Comparison of ENCODE assay signal across 1 cellular context in the genomic region with DNA sequence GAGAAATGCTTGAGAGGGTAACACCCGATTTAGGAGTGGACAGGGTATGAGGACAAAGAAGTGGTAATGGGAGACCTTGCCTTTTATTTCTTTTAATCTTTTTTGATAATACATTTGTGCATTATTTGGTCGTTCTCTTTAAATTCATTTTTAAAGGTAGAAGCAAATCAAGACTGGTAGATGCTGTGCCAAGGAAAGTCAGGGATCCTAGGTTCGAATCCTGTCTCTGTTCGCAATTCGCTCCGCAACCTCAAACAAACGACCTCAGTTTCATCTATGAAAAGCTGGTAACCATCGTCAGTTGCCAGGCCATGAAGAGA.
TF ChIP-seq lines count a peak whose summit lies in the region.

No MANE protein-coding gene starts in this region.

TF ChIP-seq in GM23338, 12 proteins besides CTCF, POLR2A, EP300 and RAD21 (continued from another document):
- TF ChIP-seq, protein P1, sequence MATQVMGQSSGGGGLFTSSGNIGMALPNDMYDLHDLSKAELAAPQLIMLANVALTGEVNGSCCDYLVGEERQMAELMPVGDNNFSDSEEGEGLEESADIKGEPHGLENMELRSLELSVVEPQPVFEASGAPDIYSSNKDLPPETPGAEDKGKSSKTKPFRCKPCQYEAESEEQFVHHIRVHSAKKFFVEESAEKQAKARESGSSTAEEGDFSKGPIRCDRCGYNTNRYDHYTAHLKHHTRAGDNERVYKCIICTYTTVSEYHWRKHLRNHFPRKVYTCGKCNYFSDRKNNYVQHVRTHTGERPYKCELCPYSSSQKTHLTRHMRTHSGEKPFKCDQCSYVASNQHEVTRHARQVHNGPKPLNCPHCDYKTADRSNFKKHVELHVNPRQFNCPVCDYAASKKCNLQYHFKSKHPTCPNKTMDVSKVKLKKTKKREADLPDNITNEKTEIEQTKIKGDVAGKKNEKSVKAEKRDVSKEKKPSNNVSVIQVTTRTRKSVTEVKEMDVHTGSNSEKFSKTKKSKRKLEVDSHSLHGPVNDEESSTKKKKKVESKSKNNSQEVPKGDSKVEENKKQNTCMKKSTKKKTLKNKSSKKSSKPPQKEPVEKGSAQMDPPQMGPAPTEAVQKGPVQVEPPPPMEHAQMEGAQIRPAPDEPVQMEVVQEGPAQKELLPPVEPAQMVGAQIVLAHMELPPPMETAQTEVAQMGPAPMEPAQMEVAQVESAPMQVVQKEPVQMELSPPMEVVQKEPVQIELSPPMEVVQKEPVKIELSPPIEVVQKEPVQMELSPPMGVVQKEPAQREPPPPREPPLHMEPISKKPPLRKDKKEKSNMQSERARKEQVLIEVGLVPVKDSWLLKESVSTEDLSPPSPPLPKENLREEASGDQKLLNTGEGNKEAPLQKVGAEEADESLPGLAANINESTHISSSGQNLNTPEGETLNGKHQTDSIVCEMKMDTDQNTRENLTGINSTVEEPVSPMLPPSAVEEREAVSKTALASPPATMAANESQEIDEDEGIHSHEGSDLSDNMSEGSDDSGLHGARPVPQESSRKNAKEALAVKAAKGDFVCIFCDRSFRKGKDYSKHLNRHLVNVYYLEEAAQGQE (IDR thresholded peaks at IDR 0.05; ENCODE audit: unreplicated experiment) = no peak
- TF ChIP-seq NANOG (IDR thresholded peaks at IDR 0.05; ENCODE audit: borderline replicate concordance) = no peak
- no peak for TF ChIP-seq JUNB (IDR thresholded peaks at IDR 0.05; ENCODE audit: unreplicated experiment)
- no peak for TF ChIP-seq POLR2AphosphoS5 (IDR thresholded peaks at IDR 0.05; ENCODE audit: low read depth)
- TF ChIP-seq ZNF114 (CRISPR knock-in tag; IDR thresholded peaks at IDR 0.05) = no peak
- no peak for TF ChIP-seq ZNF331 (CRISPR knock-in tag; IDR thresholded peaks at IDR 0.05; ENCODE audit: low read depth)
- TF ChIP-seq EZH2 (IDR thresholded peaks at IDR 0.05; ENCODE audit: low read depth, unreplicated experiment) = no peak
- TF ChIP-seq STAT1 (IDR thresholded peaks at IDR 0.05; ENCODE audit: unreplicated experiment) = no peak
- TF ChIP-seq, protein P2, sequence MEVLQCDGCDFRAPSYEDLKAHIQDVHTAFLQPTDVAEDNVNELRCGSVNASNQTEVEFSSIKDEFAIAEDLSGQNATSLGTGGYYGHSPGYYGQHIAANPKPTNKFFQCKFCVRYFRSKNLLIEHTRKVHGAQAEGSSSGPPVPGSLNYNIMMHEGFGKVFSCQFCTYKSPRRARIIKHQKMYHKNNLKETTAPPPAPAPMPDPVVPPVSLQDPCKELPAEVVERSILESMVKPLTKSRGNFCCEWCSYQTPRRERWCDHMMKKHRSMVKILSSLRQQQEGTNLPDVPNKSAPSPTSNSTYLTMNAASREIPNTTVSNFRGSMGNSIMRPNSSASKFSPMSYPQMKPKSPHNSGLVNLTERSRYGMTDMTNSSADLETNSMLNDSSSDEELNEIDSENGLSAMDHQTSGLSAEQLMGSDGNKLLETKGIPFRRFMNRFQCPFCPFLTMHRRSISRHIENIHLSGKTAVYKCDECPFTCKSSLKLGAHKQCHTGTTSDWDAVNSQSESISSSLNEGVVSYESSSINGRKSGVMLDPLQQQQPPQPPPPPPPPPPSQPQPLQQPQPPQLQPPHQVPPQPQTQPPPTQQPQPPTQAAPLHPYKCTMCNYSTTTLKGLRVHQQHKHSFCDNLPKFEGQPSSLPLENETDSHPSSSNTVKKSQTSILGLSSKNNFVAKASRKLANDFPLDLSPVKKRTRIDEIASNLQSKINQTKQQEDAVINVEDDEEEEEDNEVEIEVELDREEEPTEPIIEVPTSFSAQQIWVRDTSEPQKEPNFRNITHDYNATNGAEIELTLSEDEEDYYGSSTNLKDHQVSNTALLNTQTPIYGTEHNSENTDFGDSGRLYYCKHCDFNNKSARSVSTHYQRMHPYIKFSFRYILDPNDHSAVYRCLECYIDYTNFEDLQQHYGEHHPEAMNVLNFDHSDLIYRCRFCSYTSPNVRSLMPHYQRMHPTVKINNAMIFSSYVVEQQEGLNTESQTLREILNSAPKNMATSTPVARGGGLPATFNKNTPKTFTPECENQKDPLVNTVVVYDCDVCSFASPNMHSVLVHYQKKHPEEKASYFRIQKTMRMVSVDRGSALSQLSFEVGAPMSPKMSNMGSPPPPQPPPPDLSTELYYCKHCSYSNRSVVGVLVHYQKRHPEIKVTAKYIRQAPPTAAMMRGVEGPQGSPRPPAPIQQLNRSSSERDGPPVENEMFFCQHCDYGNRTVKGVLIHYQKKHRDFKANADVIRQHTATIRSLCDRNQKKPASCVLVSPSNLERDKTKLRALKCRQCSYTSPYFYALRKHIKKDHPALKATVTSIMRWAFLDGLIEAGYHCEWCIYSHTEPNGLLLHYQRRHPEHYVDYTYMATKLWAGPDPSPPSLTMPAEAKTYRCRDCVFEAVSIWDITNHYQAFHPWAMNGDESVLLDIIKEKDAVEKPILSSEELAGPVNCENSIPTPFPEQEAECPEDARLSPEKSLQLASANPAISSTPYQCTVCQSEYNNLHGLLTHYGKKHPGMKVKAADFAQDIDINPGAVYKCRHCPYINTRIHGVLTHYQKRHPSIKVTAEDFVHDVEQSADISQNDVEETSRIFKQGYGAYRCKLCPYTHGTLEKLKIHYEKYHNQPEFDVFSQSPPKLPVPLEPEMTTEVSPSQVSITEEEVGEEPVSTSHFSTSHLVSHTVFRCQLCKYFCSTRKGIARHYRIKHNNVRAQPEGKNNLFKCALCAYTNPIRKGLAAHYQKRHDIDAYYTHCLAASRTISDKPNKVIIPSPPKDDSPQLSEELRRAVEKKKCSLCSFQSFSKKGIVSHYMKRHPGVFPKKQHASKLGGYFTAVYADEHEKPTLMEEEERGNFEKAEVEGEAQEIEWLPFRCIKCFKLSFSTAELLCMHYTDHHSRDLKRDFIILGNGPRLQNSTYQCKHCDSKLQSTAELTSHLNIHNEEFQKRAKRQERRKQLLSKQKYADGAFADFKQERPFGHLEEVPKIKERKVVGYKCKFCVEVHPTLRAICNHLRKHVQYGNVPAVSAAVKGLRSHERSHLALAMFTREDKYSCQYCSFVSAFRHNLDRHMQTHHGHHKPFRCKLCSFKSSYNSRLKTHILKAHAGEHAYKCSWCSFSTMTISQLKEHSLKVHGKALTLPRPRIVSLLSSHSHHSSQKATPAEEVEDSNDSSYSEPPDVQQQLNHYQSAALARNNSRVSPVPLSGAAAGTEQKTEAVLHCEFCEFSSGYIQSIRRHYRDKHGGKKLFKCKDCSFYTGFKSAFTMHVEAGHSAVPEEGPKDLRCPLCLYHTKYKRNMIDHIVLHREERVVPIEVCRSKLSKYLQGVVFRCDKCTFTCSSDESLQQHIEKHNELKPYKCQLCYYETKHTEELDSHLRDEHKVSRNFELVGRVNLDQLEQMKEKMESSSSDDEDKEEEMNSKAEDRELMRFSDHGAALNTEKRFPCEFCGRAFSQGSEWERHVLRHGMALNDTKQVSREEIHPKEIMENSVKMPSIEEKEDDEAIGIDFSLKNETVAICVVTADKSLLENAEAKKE (CRISPR knock-in tag; IDR thresholded peaks at IDR 0.05) = no peak
TF ChIP-seq in GM23338: peak in this region for 0.
